Comparison of ENCODE assay signal across 26 cellular contexts in the genomic region with DNA sequence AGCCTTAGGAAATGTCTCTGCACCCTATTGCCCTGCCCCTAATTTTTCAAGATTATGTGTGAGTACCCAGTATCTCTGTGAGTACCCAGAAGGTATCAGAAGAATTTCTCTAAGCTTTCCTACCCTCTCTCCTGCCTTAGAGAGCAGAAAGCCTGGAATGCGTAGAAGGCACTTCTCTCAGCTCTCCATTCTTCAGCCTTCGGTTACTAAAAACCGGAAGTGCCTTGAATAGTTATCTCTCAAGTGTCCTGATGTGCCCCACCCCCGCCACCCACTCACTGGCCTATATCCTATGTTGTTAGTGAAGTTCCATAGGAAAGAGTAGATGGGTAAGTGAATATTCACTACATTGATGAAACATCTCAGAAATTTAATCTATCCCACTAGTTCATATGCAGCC.
"Had no signal": no experiment of that assay in that cellular context is flagged by ENCODE, and none has a peak within 500 bp of the region (broad histone marks: within the 10 kb centered on the region; RNA-seq: fewer than 3 reads in every experiment).

No MANE protein-coding gene starts in this region.

- H3K27me3 ChIP-seq: brain microvascular endothelial cell, heart left ventricle, left lung, pancreas had no signal

- H3K36me3 ChIP-seq: brain microvascular endothelial cell, heart left ventricle, left lung, pancreas, prostate gland, thoracic aorta, WERI-Rb-1 had no signal

- H3K4me3 ChIP-seq: heart left ventricle, left lung, lung, pancreas, prostate gland, skin epidermis, thoracic aorta had no signal

- FAIRE-seq: astrocyte, islet of Langerhans, pancreas had no signal

- H3K27ac ChIP-seq: brain microvascular endothelial cell, heart left ventricle, left lung, pancreas, prostate gland, skin epidermis, thoracic aorta, WERI-Rb-1 had no signal

- H3K9me3 ChIP-seq: pancreas, prostate gland, thoracic aorta had no signal

- DNase-seq: activated CD4-positive, alpha-beta memory T cell treated with anti-CD3 and anti-CD28 coated beads for 36 hours; activated CD4-positive, alpha-beta T cell treated with anti-CD3 and anti-CD28 coated beads, Interleukin-2, amount 10 ng/mL, durations not matched to agents 24 days and 14 days; activated CD4-positive, CD25-positive, alpha-beta regulatory T cell treated with anti-CD3 and anti-CD28 coated beads, Interleukin-2, amount 50 U/mL, for 72 hours; activated CD8-positive, alpha-beta memory T cell treated with anti-CD3 and anti-CD28 coated beads, Interleukin-2, amount 50 U/mL, for 4 hours; activated gamma-delta T cell; activated naive CD4-positive, alpha-beta T cell treated with anti-CD3 and anti-CD28 coated beads, Interleukin-2, amount 50 U/mL, for 16 hours; activated T-cell treated with anti-CD3 and anti-CD28 coated beads, Interleukin-2, amount 50 U/mL, for 1 hour; amniotic stem cell; brain microvascular endothelial cell; caudate nucleus; foreskin fibroblast; heart left ventricle; hypothalamus; left lung; pancreas; retina; stimulated activated CD4-positive, alpha-beta T cell treated with anti-CD3 and anti-CD28 coated beads, Interleukin-12 subunit alpha, Interleukin-12 subunit beta, amount 100 ng/mL, for 4 hours; stimulated activated CD4-positive, alpha-beta T cell treated with anti-CD3 and anti-CD28 coated beads, Interleukin-4, amount 100 ng/mL, for 1 hour; T-helper 2 cell; WERI-Rb-1 had no signal

- H3K4me1 ChIP-seq: heart left ventricle, left lung, pancreas, prostate gland had no signal
